Comparison of ENCODE assay signal across 1 cellular context in the genomic region with DNA sequence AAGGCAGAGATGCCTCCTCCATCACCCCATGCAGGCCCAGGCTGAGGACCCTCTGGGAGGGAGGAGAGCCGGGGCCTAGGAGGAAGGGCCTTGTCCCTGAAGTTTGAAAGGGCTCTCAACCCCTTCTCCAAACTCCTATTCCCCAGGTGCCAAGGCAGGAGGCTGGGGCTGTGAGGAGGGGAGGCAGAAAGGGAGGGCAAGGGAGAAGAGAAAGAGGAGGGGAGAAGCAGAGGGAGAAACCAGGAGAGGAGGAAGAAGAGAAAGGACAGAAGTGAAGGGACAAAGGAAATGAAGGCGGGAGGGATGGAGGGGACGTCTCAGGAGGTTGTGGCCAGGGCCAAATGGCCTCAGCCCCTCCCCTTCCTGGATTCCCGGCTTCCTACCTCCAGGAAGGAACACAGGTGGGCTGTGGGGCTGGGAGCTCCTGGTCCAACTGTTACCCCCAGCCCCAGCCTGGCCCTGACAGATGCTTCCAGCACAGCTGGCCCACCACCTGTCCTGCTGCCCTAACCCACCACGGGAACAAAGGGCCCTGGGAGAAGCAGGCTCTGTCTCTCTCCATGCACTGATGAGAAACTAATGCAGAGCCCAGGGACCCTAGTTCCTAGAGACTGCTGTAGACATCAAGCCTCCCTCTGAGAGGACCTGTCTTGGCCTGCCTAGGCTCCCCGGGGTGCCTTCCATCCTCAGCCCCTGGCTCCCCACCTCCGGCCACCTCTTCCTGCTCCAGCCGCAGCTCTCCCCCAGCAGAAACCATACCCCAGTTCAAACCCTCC.
TF ChIP-seq lines count a peak whose summit lies in the region.

No MANE protein-coding gene starts in this region.

TF ChIP-seq in IMR-90, 13 proteins besides CTCF, POLR2A, EP300 and RAD21:
- TF ChIP-seq, protein P1, sequence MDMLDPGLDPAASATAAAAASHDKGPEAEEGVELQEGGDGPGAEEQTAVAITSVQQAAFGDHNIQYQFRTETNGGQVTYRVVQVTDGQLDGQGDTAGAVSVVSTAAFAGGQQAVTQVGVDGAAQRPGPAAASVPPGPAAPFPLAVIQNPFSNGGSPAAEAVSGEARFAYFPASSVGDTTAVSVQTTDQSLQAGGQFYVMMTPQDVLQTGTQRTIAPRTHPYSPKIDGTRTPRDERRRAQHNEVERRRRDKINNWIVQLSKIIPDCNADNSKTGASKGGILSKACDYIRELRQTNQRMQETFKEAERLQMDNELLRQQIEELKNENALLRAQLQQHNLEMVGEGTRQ (IDR thresholded peaks at IDR 0.05; ENCODE audit: low read depth, low read length): no peak
- TF ChIP-seq FOS (IDR thresholded peaks at IDR 0.05; ENCODE audit: low read depth, low read length): no peak
- TF ChIP-seq SMC3 (IDR thresholded peaks at IDR 0.05; ENCODE audit: low read depth, low read length): no peak
- TF ChIP-seq, protein P2, sequence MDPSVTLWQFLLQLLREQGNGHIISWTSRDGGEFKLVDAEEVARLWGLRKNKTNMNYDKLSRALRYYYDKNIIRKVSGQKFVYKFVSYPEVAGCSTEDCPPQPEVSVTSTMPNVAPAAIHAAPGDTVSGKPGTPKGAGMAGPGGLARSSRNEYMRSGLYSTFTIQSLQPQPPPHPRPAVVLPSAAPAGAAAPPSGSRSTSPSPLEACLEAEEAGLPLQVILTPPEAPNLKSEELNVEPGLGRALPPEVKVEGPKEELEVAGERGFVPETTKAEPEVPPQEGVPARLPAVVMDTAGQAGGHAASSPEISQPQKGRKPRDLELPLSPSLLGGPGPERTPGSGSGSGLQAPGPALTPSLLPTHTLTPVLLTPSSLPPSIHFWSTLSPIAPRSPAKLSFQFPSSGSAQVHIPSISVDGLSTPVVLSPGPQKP (IDR thresholded peaks at IDR 0.05; ENCODE audit: borderline replicate concordance, low read depth, low read length): no peak
- TF ChIP-seq BHLHE40 (IDR thresholded peaks at IDR 0.05; ENCODE audit: low read depth, low read length): no peak
- no peak for TF ChIP-seq MXI1 (IDR thresholded peaks at IDR 0.05; ENCODE audit: borderline replicate concordance, low read depth, low read length)
- TF ChIP-seq CEBPB (IDR thresholded peaks at IDR 0.05; ENCODE audit: low read depth, low read length): no peak
TF ChIP-seq in IMR-90: peak in this region for 0.
